14 cellular contexts compared by ENCODE assay signal in the genomic region with DNA sequence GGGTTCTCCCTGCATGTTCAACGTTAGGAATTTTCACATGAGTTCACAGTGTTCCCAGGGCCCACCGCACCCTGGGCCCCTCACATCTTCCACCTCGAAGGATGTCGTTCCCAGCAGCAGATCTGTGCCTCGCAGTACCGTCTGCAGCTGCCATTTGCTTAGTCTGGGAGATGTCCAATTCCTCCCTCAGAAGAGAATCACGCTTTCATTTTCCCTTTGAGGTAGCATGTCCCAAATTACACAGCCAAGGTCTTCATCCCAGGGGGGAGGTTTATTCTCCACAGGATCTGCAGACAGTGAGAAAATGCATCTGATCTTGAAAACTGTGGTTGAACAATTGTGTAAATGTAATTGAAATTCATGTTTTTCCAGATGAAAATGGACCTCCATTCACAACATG.
DNase-seq lines count a peak whose midpoint lies in the region; ATAC-seq, FAIRE-seq and TF ChIP-seq lines count a peak whose summit lies in the region.
"Had no signal": no experiment of that assay in that cellular context is flagged by ENCODE, and none has a peak within 500 bp of the region (broad histone marks: within the 10 kb centered on the region; RNA-seq: fewer than 3 reads in every experiment).

No MANE protein-coding gene starts in this region.

- H3K79me1 ChIP-seq in IMR-90 (ENCODE audit: low read depth in 1 of 2, low read length in 2 of 2) = no peaks in the 10 kb centered on the region

- no peak overlapping the region for H3K4me3 ChIP-seq in IMR-90 (ENCODE audit: insufficient read depth, low read depth, low read length)
- H3K4me3 ChIP-seq in astrocyte (ENCODE audit: insufficient read depth, low read depth, low read length) = no peak overlapping the region
- no peak overlapping the region for H3K4me3 ChIP-seq in right cardiac atrium (ENCODE audit: low read length)
- H3K4me3 ChIP-seq: cardiac muscle cell had no signal

- TF ChIP-seq CTCF in IMR-90 (conservative IDR thresholded peaks at IDR 0.05; ENCODE audit: low read depth, low read length) (no peak), astrocyte (IDR thresholded peaks at IDR 0.05; ENCODE audit: insufficient read depth, low read depth, low read length) (no peak), endothelial cell (IDR thresholded peaks at IDR 0.05; ENCODE audit: unreplicated experiment) (no peak)

- H3K9me3 ChIP-seq in IMR-90 (ENCODE audit: control insufficient read depth, insufficient read depth, low read length) (no peaks in the 10 kb centered on the region), astrocyte (ENCODE audit: insufficient read depth, low read depth, low read length) (no peaks in the 10 kb centered on the region), right cardiac atrium (ENCODE audit: control insufficient read depth, low read length) (no peaks in the 10 kb centered on the region)

- H3K27ac Mint-ChIP-seq in astrocyte (ENCODE audit: unreplicated experiment) (peak overlapping the region; percentile 90), endothelial cell (ENCODE audit: unreplicated experiment) (no peak overlapping the region)
- H3K27ac Mint-ChIP-seq in activated CD8-positive, alpha-beta memory T cell treated with anti-CD3 and anti-CD28 coated beads, Interleukin-2, amount 10 ng/mL, durations not matched to agents 7 days and 5 days = no peak overlapping the region

- H3K4me1 Mint-ChIP-seq in astrocyte (ENCODE audit: low read depth, unreplicated experiment) (peaks cover 52% of the 10 kb centered on the region), endothelial cell (ENCODE audit: unreplicated experiment) (peaks cover 31% of the 10 kb centered on the region)
- H3K4me1 Mint-ChIP-seq in activated CD8-positive, alpha-beta memory T cell treated with anti-CD3 and anti-CD28 coated beads, Interleukin-2, amount 10 ng/mL, durations not matched to agents 7 days and 5 days = peaks cover 57% of the 10 kb centered on the region

- H3K27ac ChIP-seq in IMR-90 (ENCODE audit: insufficient read depth, low read length) = peak overlapping the region; percentile 65; the same call in 1 of the 2 replicates
- H3K27ac ChIP-seq in astrocyte (ENCODE audit: low read depth, low read length) = peak overlapping the region; percentile 72
- H3K27ac ChIP-seq in right cardiac atrium (ENCODE audit: low read length) = no peak overlapping the region
- H3K27ac ChIP-seq: cardiac muscle cell, KMS-11 had no signal

- no peaks in the 10 kb centered on the region for H3K27me3 ChIP-seq in IMR-90 (ENCODE audit: control insufficient read depth, insufficient read depth, low read length)
- no peaks in the 10 kb centered on the region for H3K27me3 ChIP-seq in astrocyte (ENCODE audit: insufficient read depth, low read length)
- no peaks in the 10 kb centered on the region for H3K27me3 ChIP-seq in right cardiac atrium (ENCODE audit: control insufficient read depth, insufficient read depth)
- H3K27me3 ChIP-seq: cardiac muscle cell had no signal

- FAIRE-seq in astrocyte (lab: Jason Lieb, UNC) = no peak
- FAIRE-seq: GM12891 had no signal

- H4K5ac ChIP-seq in IMR-90 (ENCODE audit: low read depth, low read length) = peak overlapping the region; percentile 58

- no peak for TF ChIP-seq POLR2A in IMR-90 (IDR thresholded peaks at IDR 0.05; ENCODE audit: low read depth, low read length)

- TF ChIP-seq RAD21 in IMR-90 (IDR thresholded peaks at IDR 0.05; ENCODE audit: low read length) = no peak

- intact Hi-C loops in IMR-90 (cut with micrococcal nuclease) = no loop called here
- intact Hi-C loops in right cardiac atrium (cut with DNase I) = no loop called here

- H4K8ac ChIP-seq in IMR-90 (ENCODE audit: low read depth in 2 of 2, low read length in 2 of 2) = peak overlapping the region; percentile 53 to 71; a peak in 3 of 4 replicates

- H3K36me3 Mint-ChIP-seq in astrocyte (ENCODE audit: low read depth, unreplicated experiment) = peaks cover 1% of the 10 kb centered on the region
- peaks cover 19% of the 10 kb centered on the region for H3K36me3 Mint-ChIP-seq in activated CD8-positive, alpha-beta memory T cell treated with anti-CD3 and anti-CD28 coated beads, Interleukin-2, amount 10 ng/mL, durations not matched to agents 7 days and 5 days
- no peaks in the 10 kb centered on the region for H3K36me3 Mint-ChIP-seq in endothelial cell (ENCODE audit: low read depth, unreplicated experiment)

- H3K4me3 Mint-ChIP-seq in astrocyte (ENCODE audit: unreplicated experiment) (no peak overlapping the region), endothelial cell (ENCODE audit: unreplicated experiment) (no peak overlapping the region)
- no peak overlapping the region for H3K4me3 Mint-ChIP-seq in activated CD8-positive, alpha-beta memory T cell treated with anti-CD3 and anti-CD28 coated beads, Interleukin-2, amount 10 ng/mL, durations not matched to agents 7 days and 5 days
- H3K4me3 Mint-ChIP-seq: activated T-cell treated with anti-CD3 and anti-CD28 coated beads, Interleukin-2, amount 50 U/mL, for 24 hours had no signal

- in situ Hi-C loops in IMR-90 (cut with MboI; ENCODE audit: low sequenced_read_pairs) (loop anchor here (25.0 kb wide), 1 partner anchor 1092 kb away; the partner anchor contains the start of gene GPC6), G401 (cut with HindIII; ENCODE audit: low sequenced_read_pairs) (no loop called here)

- peak overlapping the region; percentile 16; the same call in 1 of the 2 replicates for H3K56ac ChIP-seq in IMR-90 (ENCODE audit: extremely low read depth, insufficient read depth, low read length)

- no CpG with 5 or more reads among the region's 7 CpGs for WGBS in IMR-90 (ENCODE audit: extremely low coverage in 2 of 2, insufficient read length in 1 of 2), 2 experiments
- 52% methylated on average over 7 of the region's 7 CpGs for WGBS in right cardiac atrium

- H2BK5ac ChIP-seq in IMR-90 (ENCODE audit: low read depth, low read length, poor library complexity, severe bottlenecking) = peak overlapping the region; percentile 63

- peak overlapping the region; percentile 85 for H2BK20ac ChIP-seq in IMR-90 (ENCODE audit: low read depth, low read length)

- peak overlapping the region; percentile 77 for H3K23ac ChIP-seq in IMR-90 (ENCODE audit: low read depth, low read length)

- dilution Hi-C loops in IMR-90 (cut with HindIII; ENCODE audit: low sequenced_read_pairs, unreplicated experiment) = no loop called here

- H3K79me2 ChIP-seq in astrocyte (ENCODE audit: insufficient read depth, low read length) = no peaks in the 10 kb centered on the region

- H3K4ac ChIP-seq in IMR-90 (ENCODE audit: low read depth, low read length) = peak overlapping the region; percentile 80

- H2BK15ac ChIP-seq in IMR-90 (ENCODE audit: low read depth, low read length) = peak overlapping the region; percentile 80; the same call in 2 of the 3 replicates

- H2AK5ac ChIP-seq in IMR-90 (ENCODE audit: low read depth, low read length) = peak overlapping the region; percentile 87

- peaks cover 33% of the 10 kb centered on the region for H3K4me1 ChIP-seq in IMR-90 (ENCODE audit: control insufficient read depth, insufficient read depth, low read length)
- peaks cover 27% of the 10 kb centered on the region for H3K4me1 ChIP-seq in astrocyte (ENCODE audit: insufficient read depth, low read length)
- H3K4me1 ChIP-seq in right cardiac atrium (ENCODE audit: control insufficient read depth, insufficient read depth, low read length) = peaks cover 4% of the 10 kb centered on the region

- CTCF ChIA-PET in IMR-90 (lab: Yijun Ruan, JAX) = no interaction called here
- CTCF ChIA-PET in activated CD8-positive, alpha-beta memory T cell treated with anti-CD3 and anti-CD28 coated beads, Interleukin-2, amount 10 ng/mL, durations not matched to agents 7 days and 5 days (lab: Charles Lee) = no interaction called here

- no peaks in the 10 kb centered on the region for H4K20me1 ChIP-seq in IMR-90 (ENCODE audit: insufficient read depth, low read length)
- H4K20me1 ChIP-seq in astrocyte (ENCODE audit: insufficient read depth, low read length) = no peaks in the 10 kb centered on the region

- H3K14ac ChIP-seq in IMR-90 (replicated peaks; ENCODE audit: low read depth, low read length) = peak overlapping the region; percentile 84

- H2BK120ac ChIP-seq in IMR-90 (ENCODE audit: low read depth, low read length) = peak overlapping the region; percentile 92

- no peaks in the 10 kb centered on the region for H3K9me3 Mint-ChIP-seq in astrocyte (ENCODE audit: unreplicated experiment)
- no peaks in the 10 kb centered on the region for H3K9me3 Mint-ChIP-seq in activated CD8-positive, alpha-beta memory T cell treated with anti-CD3 and anti-CD28 coated beads, Interleukin-2, amount 10 ng/mL, durations not matched to agents 7 days and 5 days (ENCODE audit: low read depth)
- H3K9me3 Mint-ChIP-seq in endothelial cell (ENCODE audit: unreplicated experiment) = no peaks in the 10 kb centered on the region

- H2AK9ac ChIP-seq in IMR-90 (replicated peaks; ENCODE audit: low read depth, low read length, poor library complexity) = peak overlapping the region; percentile 3

- no peak overlapping the region for H3K9ac ChIP-seq in IMR-90 (ENCODE audit: low read depth, low read length)
- H3K9ac ChIP-seq in astrocyte (ENCODE audit: low read length) = peak overlapping the region; percentile 20
- H3K9ac ChIP-seq: KMS-11 had no signal

- H3K4me2 ChIP-seq in IMR-90 (ENCODE audit: low read depth, low read length) (peak overlapping the region; percentile 79), astrocyte (ENCODE audit: low read length) (peak overlapping the region; percentile 71)
- H3K4me2 ChIP-seq: KMS-11 had no signal

- ATAC-seq in IMR-90 (ENCODE audit: low read depth) = peak; percentile 32
- peak; percentile 56 to 60 for ATAC-seq in right cardiac atrium
- no peak for ATAC-seq in activated CD8-positive, alpha-beta memory T cell treated with anti-CD3 and anti-CD28 coated beads, Interleukin-2, amount 10 ng/mL, durations not matched to agents 7 days and 5 days
- ATAC-seq: Panc1 had no signal

- DNase-seq in IMR-90 = peak; percentile 69
- peak; percentile 72 for DNase-seq in astrocyte (ENCODE audit: low read depth)
- DNase-seq in right cardiac atrium = peak in 1 of 3 donors; percentile 58
- DNase-seq in smooth muscle cell of the brain vasculature (ENCODE audit: low read depth, low spot score) = peak; percentile 89
- DNase-seq in NCI-H2081 (lab: John Stamatoyannopoulos, UW) = no peak
- DNase-seq in G401 (ENCODE audit: low spot score) = no peak
- DNase-seq in activated CD8-positive, alpha-beta memory T cell treated with anti-CD3 and anti-CD28 coated beads, Interleukin-2, amount 10 ng/mL, durations not matched to agents 7 days and 5 days = no peak
- no peak for DNase-seq in endothelial cell (ENCODE audit: low spot score)
- DNase-seq: activated T-cell treated with anti-CD3 and anti-CD28 coated beads, Interleukin-2, amount 50 U/mL, for 24 hours; NCI-H2171 treated with DMSO at 0.1 percent for 48 hours had no signal

- H2AFZ ChIP-seq in IMR-90 (replicated peaks; ENCODE audit: low read length, poor library complexity) (peak overlapping the region; percentile 15), astrocyte (ENCODE audit: low read depth, low read length) (peak overlapping the region; percentile 31)

- peaks cover 6% of the 10 kb centered on the region for H3K9me1 ChIP-seq in IMR-90 (ENCODE audit: insufficient read depth, low read length)

- POLR2A ChIA-PET in IMR-90 (lab: Charles Lee; ENCODE audit: unreplicated experiment) = no interaction called here

- BruUV-seq in IMR-90 (replicated peaks; lab: Mats Ljungman, UMichigan) = no TSS peak

- H3K18ac ChIP-seq in IMR-90 (ENCODE audit: low read depth, low read length) = peak overlapping the region; percentile 47

- H3K27me3 Mint-ChIP-seq in astrocyte (ENCODE audit: low read depth, unreplicated experiment) (no peaks in the 10 kb centered on the region), endothelial cell (ENCODE audit: unreplicated experiment) (peaks cover 3% of the 10 kb centered on the region)
- H3K27me3 Mint-ChIP-seq in activated CD8-positive, alpha-beta memory T cell treated with anti-CD3 and anti-CD28 coated beads, Interleukin-2, amount 10 ng/mL, durations not matched to agents 7 days and 5 days = peaks cover 14% of the 10 kb centered on the region

- H3K36me3 ChIP-seq in IMR-90 (ENCODE audit: control insufficient read depth, insufficient read depth, low read length) = no peaks in the 10 kb centered on the region
- H3K36me3 ChIP-seq in astrocyte (ENCODE audit: insufficient read depth, low read length) = no peaks in the 10 kb centered on the region
- H3K36me3 ChIP-seq: cardiac muscle cell had no signal

- H4K91ac ChIP-seq in IMR-90 (ENCODE audit: insufficient read depth, low read depth, low read length) = peak overlapping the region; percentile 84

Comparison
In these comparisons a context has a peak if more than half of its experiments do, and no peak if none do; other contexts are left out.
1. DNase-seq: peak in IMR-90 (single experiment), astrocyte (single experiment) and smooth muscle cell of the brain vasculature (single experiment); none in NCI-H2081 (0 of 2), G401 (single experiment), activated CD8-positive, alpha-beta memory T cell treated with anti-CD3 and anti-CD28 coated beads, Interleukin-2, amount 10 ng/mL, durations not matched to agents 7 days and 5 days (single experiment) and endothelial cell (single experiment).